In the genomic region with DNA sequence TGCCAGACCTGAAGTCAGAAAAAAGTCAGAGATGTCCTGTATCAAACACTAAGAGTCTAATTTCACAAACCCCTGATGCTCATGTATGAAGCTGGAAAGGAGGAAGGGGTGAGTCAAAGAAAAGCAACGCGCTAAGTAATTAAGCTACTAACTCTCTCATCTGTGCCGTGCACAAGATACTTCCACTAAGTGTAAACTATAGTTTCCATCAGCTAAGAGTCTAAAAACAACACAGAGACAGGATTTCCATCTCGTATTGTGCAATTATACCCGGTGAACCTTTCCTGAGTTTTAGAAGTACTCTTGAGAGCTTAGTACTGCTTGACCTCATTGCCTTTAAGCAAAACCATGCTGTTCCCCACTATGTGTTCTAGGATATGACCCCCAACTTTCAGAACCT, we compare ENCODE assay signal across 1 cellular context.
TF ChIP-seq lines count a peak whose summit lies in the region.

No MANE protein-coding gene starts in this region.

TF ChIP-seq in IMR-90, 13 proteins besides CTCF, POLR2A, EP300 and RAD21:
- TF ChIP-seq RFX5 (IDR thresholded peaks at IDR 0.05; ENCODE audit: low read depth, low read length) (no peak), CEBPB (IDR thresholded peaks at IDR 0.05; ENCODE audit: low read depth, low read length) (peak; percentile 87), MAFK (IDR thresholded peaks at IDR 0.05; ENCODE audit: low read depth, low read length) (no peak), BHLHE40 (IDR thresholded peaks at IDR 0.05; ENCODE audit: low read depth, low read length) (no peak)
